ENCODE assay signal across 9 cellular contexts in the genomic region with DNA sequence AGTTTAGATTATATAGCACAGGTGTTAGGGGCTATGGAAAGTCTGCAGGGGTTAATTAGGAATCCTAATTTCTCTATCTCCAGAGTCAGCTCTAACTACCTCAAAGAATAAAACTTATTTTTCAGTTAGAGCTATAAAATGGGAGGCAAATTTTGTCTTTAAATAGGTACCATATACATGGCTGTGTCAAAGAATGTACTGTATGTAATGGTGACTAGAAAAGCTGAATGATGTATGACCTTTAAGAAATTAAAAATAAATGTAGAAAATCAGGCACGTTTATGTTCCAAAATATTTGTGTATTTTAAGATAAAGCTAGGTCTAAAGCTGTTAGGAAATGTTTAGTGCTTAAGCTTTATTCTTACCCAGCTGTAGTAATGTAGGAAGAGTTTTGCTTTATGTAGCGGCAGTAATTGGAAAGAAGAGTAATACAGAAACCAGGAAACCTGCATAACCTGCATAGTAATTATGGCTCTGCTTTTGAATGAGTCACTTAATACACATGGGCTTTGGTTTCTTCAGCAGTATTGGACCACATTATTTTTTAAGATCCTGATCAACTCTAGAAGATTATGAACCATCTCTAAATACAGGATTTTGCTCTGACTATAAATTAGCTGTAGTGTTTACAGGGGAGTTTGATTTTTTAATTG.
DNase-seq lines count a peak whose midpoint lies in the region; ATAC-seq and TF ChIP-seq lines count a peak whose summit lies in the region.
"Had no signal": no experiment of that assay in that cellular context is flagged by ENCODE, and none has a peak within 500 bp of the region (broad histone marks: within the 10 kb centered on the region; RNA-seq: fewer than 3 reads in every experiment).

No MANE protein-coding gene starts in this region.

- H3K9me3 ChIP-seq in CD8-positive, alpha-beta T cell (ENCODE audit: low read length): no peaks in the 10 kb centered on the region

- H3K27ac Mint-ChIP-seq in CD8-positive, alpha-beta T cell: no peak overlapping the region

- peaks cover 11% of the 10 kb centered on the region for H3K36me3 ChIP-seq in CD8-positive, alpha-beta T cell (ENCODE audit: insufficient read depth, low read length)

- intact Hi-C loops in CD8-positive, alpha-beta T cell (cut with DNase I, micrococcal nuclease): loop anchor here in 1 of 2 experiments (5.0 kb wide), 1 partner anchor 42 kb away; no protein-coding TSS in a partner anchor

- no peaks in the 10 kb centered on the region for H3K9me3 Mint-ChIP-seq in CD8-positive, alpha-beta T cell

- DNase-seq in HT1080 (ENCODE audit: low read depth) (peak; percentile 10), glomerular visceral epithelial cell (ENCODE audit: extremely low spot score) (peak; percentile 22), COR-L47 (lab: John Stamatoyannopoulos, UW) (no peak), NCI-H1092 treated with DMSO at 0.1 percent for 48 hours (lab: John Stamatoyannopoulos, UW) (no peak)
- no peak for DNase-seq in CD8-positive, alpha-beta T cell
- no peak for DNase-seq in stimulated activated CD4-positive, alpha-beta T cell treated with anti-CD3 and anti-CD28 coated beads, Interleukin-4, amount 100 ng/mL, for 4 hours
- DNase-seq: hippocampal formation had no signal

- ATAC-seq in GM18511 (IDR thresholded peaks at IDR 0.05; ENCODE audit: unreplicated experiment) (peak; percentile 85), GM21576 (IDR thresholded peaks at IDR 0.05; ENCODE audit: unreplicated experiment) (peak; percentile 58)
- no peak for ATAC-seq in CD8-positive, alpha-beta T cell

- POLR2A ChIA-PET in CD8-positive, alpha-beta T cell (lab: Charles Lee): no interaction called here

- H3K4me3 Mint-ChIP-seq in CD8-positive, alpha-beta T cell: no peak overlapping the region

- H3K4me1 ChIP-seq in CD8-positive, alpha-beta T cell (ENCODE audit: insufficient read depth, low read length): no peaks in the 10 kb centered on the region

- H3K4me1 Mint-ChIP-seq in CD8-positive, alpha-beta T cell (ENCODE audit: low read depth): peaks cover 45% of the 10 kb centered on the region

- H3K27me3 Mint-ChIP-seq in CD8-positive, alpha-beta T cell (ENCODE audit: low read depth): no peaks in the 10 kb centered on the region

- H3K27ac ChIP-seq in CD8-positive, alpha-beta T cell (ENCODE audit: low read depth, low read length): no peak overlapping the region

- no peaks in the 10 kb centered on the region for H3K27me3 ChIP-seq in CD8-positive, alpha-beta T cell (ENCODE audit: insufficient read depth, low read length)

- no peak for TF ChIP-seq CTCF in CD8-positive, alpha-beta T cell (IDR thresholded peaks at IDR 0.05)

- peaks cover 75% of the 10 kb centered on the region for H3K36me3 Mint-ChIP-seq in CD8-positive, alpha-beta T cell

- CTCF ChIA-PET in CD8-positive, alpha-beta T cell (lab: Charles Lee): interaction anchor here (0.9 kb wide), 1 partner anchor 118 kb away, joined by 4 read pairs; no protein-coding TSS in a partner anchor

- H3K4me3 ChIP-seq in CD8-positive, alpha-beta T cell (ENCODE audit: low read depth, low read length): no peak overlapping the region

Comparison
In these comparisons a context has a peak if more than half of its experiments do, and no peak if none do; other contexts are left out.
1. DNase-seq: peak in HT1080 (single experiment) and glomerular visceral epithelial cell (single experiment); none in CD8-positive, alpha-beta T cell (0 of 7), COR-L47 (single experiment), stimulated activated CD4-positive, alpha-beta T cell treated with anti-CD3 and anti-CD28 coated beads, Interleukin-4, amount 100 ng/mL, for 4 hours (0 of 2) and NCI-H1092 treated with DMSO at 0.1 percent for 48 hours (single experiment).